In genomic region chr9:100739666-100740065, GRCh38 we compare ENCODE assay signal across 14 cellular contexts.
DNase-seq lines count a peak whose midpoint lies in the region; ATAC-seq and TF ChIP-seq lines count a peak whose summit lies in the region.
"Had no signal": no experiment of that assay in that cellular context is flagged by ENCODE, and none has a peak within 500 bp of the region (broad histone marks: within the 10 kb centered on the region; RNA-seq: fewer than 3 reads in every experiment).

No MANE protein-coding gene starts in this region.

- H3K4me1 ChIP-seq in HUES6 (ENCODE audit: control insufficient read depth, insufficient read depth, low read length) = peaks cover 17% of the 10 kb centered on the region
- no peaks in the 10 kb centered on the region for H3K4me1 ChIP-seq in colonic mucosa
- H3K4me1 ChIP-seq: Caco-2 had no signal

- peak overlapping the region; percentile 13 for H3K4me3 Mint-ChIP-seq in Calu3 (ENCODE audit: low read depth, unreplicated experiment)

- H3K27ac ChIP-seq in HUES6 (ENCODE audit: low read depth, low read length) (no peak overlapping the region; the same call in 1 of the 2 replicates), colonic mucosa (no peak overlapping the region)

- no peaks in the 10 kb centered on the region for H3K36me3 ChIP-seq in HUES6 (ENCODE audit: control insufficient read depth, insufficient read depth, low read length)
- no peaks in the 10 kb centered on the region for H3K36me3 ChIP-seq in colonic mucosa

- no TSS peak for BruUV-seq in Calu3 (replicated peaks; lab: Mats Ljungman, UMichigan)

- H3K27ac Mint-ChIP-seq in Calu3 (ENCODE audit: unreplicated experiment) = no peak overlapping the region

- CTCF ChIA-PET in Calu3 (lab: Charles Lee) = no interaction called here

- intact Hi-C loops in Calu3 (cut with micrococcal nuclease; ENCODE audit: unreplicated experiment) = no loop called here
- intact Hi-C loops in colonic mucosa (cut with DNase I) = no loop called here

- H3K4me1 Mint-ChIP-seq in Calu3 (ENCODE audit: low read depth, unreplicated experiment) = peaks cover 13% of the 10 kb centered on the region

- H3K27me3 ChIP-seq in HUES6 (ENCODE audit: control insufficient read depth, insufficient read depth, low read length) (no peaks in the 10 kb centered on the region), colonic mucosa (no peaks in the 10 kb centered on the region)

- ATAC-seq in GM19324 (IDR thresholded peaks at IDR 0.05; ENCODE audit: low FRiP score, unreplicated experiment) = no peak

- no peaks in the 10 kb centered on the region for H3K9me3 Mint-ChIP-seq in Calu3 (ENCODE audit: low read depth, unreplicated experiment)

- TF ChIP-seq CTCF in Calu3 (IDR thresholded peaks at IDR 0.05; ENCODE audit: unreplicated experiment) (no peak), colonic mucosa (IDR thresholded peaks at IDR 0.05) (no peak)

- H3K9me3 ChIP-seq in HUES6 (ENCODE audit: control insufficient read depth, insufficient read depth, low read depth, low read length) = no peaks in the 10 kb centered on the region
- no peaks in the 10 kb centered on the region for H3K9me3 ChIP-seq in colonic mucosa
- H3K9me3 ChIP-seq: Caco-2 had no signal

- H3K27me3 Mint-ChIP-seq in Calu3 (ENCODE audit: unreplicated experiment) = no peaks in the 10 kb centered on the region

- H3K9ac ChIP-seq in HUES6 (ENCODE audit: low read length) = peak overlapping the region; percentile 56
- no peak overlapping the region for H3K9ac ChIP-seq in colonic mucosa (ENCODE audit: low read depth in 2 of 2, low read length in 2 of 2)

- H3K4me3 ChIP-seq in HUES6 (ENCODE audit: low read depth, low read length) = peak overlapping the region; percentile 0; the same call in 1 of the 2 replicates
- no peak overlapping the region for H3K4me3 ChIP-seq in colonic mucosa

- DNase-seq in Calu3 = peak; percentile 47
- peak; percentile 19 for DNase-seq in colonic mucosa
- peak; percentile 12 for DNase-seq in iPS DF 19.7 (ENCODE audit: low read depth, low spot score)
- no peak for DNase-seq in NCI-H524 (lab: John Stamatoyannopoulos, UW)
- DNase-seq in NCI-H2107 (lab: John Stamatoyannopoulos, UW) = no peak
- DNase-seq in NCI-H1105 treated with DMSO at 0.1 percent for 48 hours (lab: John Stamatoyannopoulos, UW) = no peak
- DNase-seq: C1 segment of cervical spinal cord, DMS79 treated with DMSO at 0.1 percent for 48 hours, GDM1, GOT3, NCI-H226 had no signal

- H3K36me3 Mint-ChIP-seq in Calu3 (ENCODE audit: insufficient read depth, unreplicated experiment) = no peaks in the 10 kb centered on the region

Comparison
In these comparisons a context has a peak if more than half of its experiments do, and no peak if none do; other contexts are left out.
1. DNase-seq: peak in Calu3 (single experiment), colonic mucosa (single experiment) and iPS DF 19.7 (single experiment); none in NCI-H524 (0 of 2), NCI-H2107 (single experiment) and NCI-H1105 treated with DMSO at 0.1 percent for 48 hours (single experiment).